Comparison of ENCODE assay signal across 17 cellular contexts in genomic region chr4:46894841-46895240, GRCh38. TPM values are rescaled to one million over a fixed set of nuclear protein-coding genes. Genes with fewer than 3 reads are reported as not detected.
DNase-seq lines count a peak whose midpoint lies in the region; ATAC-seq, FAIRE-seq and TF ChIP-seq lines count a peak whose summit lies in the region.
"Had no signal": no experiment of that assay in that cellular context is flagged by ENCODE, and none has a peak within 500 bp of the region (broad histone marks: within the 10 kb centered on the region; RNA-seq: fewer than 3 reads in every experiment).

No MANE protein-coding gene starts in this region.

- no peak overlapping the region for H3K27ac Mint-ChIP-seq in mesothelial cell of epicardium

- peak; percentile 36 for FAIRE-seq in colon (lab: Jason Lieb, UNC)

- H3K4me3 ChIP-seq in gastrocnemius medialis, result no peak overlapping the region
- H3K4me3 ChIP-seq: SJCRH30 had no signal

- intact Hi-C loops in gastrocnemius medialis (cut with DNase I; ENCODE audit: low total_unique reads), result no loop called here

- peaks cover 19% of the 10 kb centered on the region for H3K27me3 Mint-ChIP-seq in mesothelial cell of epicardium (ENCODE audit: low read depth)

- H3K4me3 Mint-ChIP-seq in mesothelial cell of epicardium, result no peak overlapping the region
- H3K4me3 Mint-ChIP-seq: CD14-positive monocyte had no signal

- no peaks in the 10 kb centered on the region for H3K9me3 Mint-ChIP-seq in mesothelial cell of epicardium

- no peak overlapping the region for H3K27ac ChIP-seq in gastrocnemius medialis
- H3K27ac ChIP-seq: SJCRH30 had no signal

- DNase-seq in NCI-H524 (lab: John Stamatoyannopoulos, UW) (peak; percentile 6 to 15), NCI-H524 treated with DMSO at 0.1 percent for 48 hours (lab: John Stamatoyannopoulos, UW) (no peak), NCI-H2171 treated with DMSO at 0.1 percent for 48 hours (lab: John Stamatoyannopoulos, UW) (peak; percentile 61), gastrocnemius medialis (no peak), mesothelial cell of epicardium (ENCODE audit: low spot score in 2 of 2, unreplicated experiment in 2 of 2) (no peak)
- DNase-seq: DMS79 treated with DMSO at 0.1 percent for 48 hours, GDM1, NCI-H1105, NCI-H187, NCI-H526 treated with DMSO at 0.1 percent for 48 hours, RPMI8226 had no signal

- no peaks in the 10 kb centered on the region for H3K9me3 ChIP-seq in gastrocnemius medialis
- H3K9me3 ChIP-seq: SJCRH30 had no signal

- no peaks in the 10 kb centered on the region for H3K36me3 Mint-ChIP-seq in mesothelial cell of epicardium
- H3K36me3 Mint-ChIP-seq: CD14-positive monocyte had no signal

- no peaks in the 10 kb centered on the region for H3K4me1 ChIP-seq in gastrocnemius medialis
- H3K4me1 ChIP-seq: SJCRH30 had no signal

- no peak for TF ChIP-seq RAD21 in Ishikawa (IDR thresholded peaks at IDR 0.05; ENCODE audit: low read depth)

- ATAC-seq in HG03097 (IDR thresholded peaks at IDR 0.05; ENCODE audit: low FRiP score, unreplicated experiment), result no peak
- ATAC-seq in gastrocnemius medialis, result no peak
- ATAC-seq: HCT116 had no signal

- in situ Hi-C loops in gastrocnemius medialis (cut with MboI; ENCODE audit: low sequenced_read_pairs in 4 of 4), result no loop called here

- H3K4me1 Mint-ChIP-seq in mesothelial cell of epicardium, result no peaks in the 10 kb centered on the region

- no peak for TF ChIP-seq POLR2A in gastrocnemius medialis (IDR thresholded peaks at IDR 0.05)

- no peaks in the 10 kb centered on the region for H3K36me3 ChIP-seq in gastrocnemius medialis
- H3K36me3 ChIP-seq: SJCRH30 had no signal

- no peaks in the 10 kb centered on the region for H3K27me3 ChIP-seq in gastrocnemius medialis
- H3K27me3 ChIP-seq: SJCRH30 had no signal

- TF ChIP-seq EP300 in Ishikawa (IDR thresholded peaks at IDR 0.05; ENCODE audit: borderline replicate concordance), result no peak

- no peak for TF ChIP-seq CTCF in gastrocnemius medialis (IDR thresholded peaks at IDR 0.05 in 4 of 5, conservative IDR thresholded peaks at IDR 0.05 in 1 of 5)
- TF ChIP-seq CTCF in mesothelial cell of epicardium (IDR thresholded peaks at IDR 0.05; ENCODE audit: unreplicated experiment), result no peak

TF ChIP-seq in Ishikawa, 13 proteins besides CTCF, POLR2A, EP300 and RAD21:
- TF ChIP-seq, protein P1, sequence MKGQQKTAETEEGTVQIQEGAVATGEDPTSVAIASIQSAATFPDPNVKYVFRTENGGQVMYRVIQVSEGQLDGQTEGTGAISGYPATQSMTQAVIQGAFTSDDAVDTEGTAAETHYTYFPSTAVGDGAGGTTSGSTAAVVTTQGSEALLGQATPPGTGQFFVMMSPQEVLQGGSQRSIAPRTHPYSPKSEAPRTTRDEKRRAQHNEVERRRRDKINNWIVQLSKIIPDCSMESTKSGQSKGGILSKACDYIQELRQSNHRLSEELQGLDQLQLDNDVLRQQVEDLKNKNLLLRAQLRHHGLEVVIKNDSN (IDR thresholded peaks at IDR 0.05), result no peak
- TF ChIP-seq TAF1 (IDR thresholded peaks at IDR 0.05; ENCODE audit: low read depth), result no peak
- no peak for TF ChIP-seq CEBPB (IDR thresholded peaks at IDR 0.05)
- TF ChIP-seq NFIC (IDR thresholded peaks at IDR 0.05), result 0 out of 2 replicates have a peak, but pooled peaks have one; percentile 16
- no peak for TF ChIP-seq CREB1 (IDR thresholded peaks at IDR 0.05; ENCODE audit: low read depth)
- TF ChIP-seq MAX (IDR thresholded peaks at IDR 0.05), result no peak
- TF ChIP-seq, protein P2, sequence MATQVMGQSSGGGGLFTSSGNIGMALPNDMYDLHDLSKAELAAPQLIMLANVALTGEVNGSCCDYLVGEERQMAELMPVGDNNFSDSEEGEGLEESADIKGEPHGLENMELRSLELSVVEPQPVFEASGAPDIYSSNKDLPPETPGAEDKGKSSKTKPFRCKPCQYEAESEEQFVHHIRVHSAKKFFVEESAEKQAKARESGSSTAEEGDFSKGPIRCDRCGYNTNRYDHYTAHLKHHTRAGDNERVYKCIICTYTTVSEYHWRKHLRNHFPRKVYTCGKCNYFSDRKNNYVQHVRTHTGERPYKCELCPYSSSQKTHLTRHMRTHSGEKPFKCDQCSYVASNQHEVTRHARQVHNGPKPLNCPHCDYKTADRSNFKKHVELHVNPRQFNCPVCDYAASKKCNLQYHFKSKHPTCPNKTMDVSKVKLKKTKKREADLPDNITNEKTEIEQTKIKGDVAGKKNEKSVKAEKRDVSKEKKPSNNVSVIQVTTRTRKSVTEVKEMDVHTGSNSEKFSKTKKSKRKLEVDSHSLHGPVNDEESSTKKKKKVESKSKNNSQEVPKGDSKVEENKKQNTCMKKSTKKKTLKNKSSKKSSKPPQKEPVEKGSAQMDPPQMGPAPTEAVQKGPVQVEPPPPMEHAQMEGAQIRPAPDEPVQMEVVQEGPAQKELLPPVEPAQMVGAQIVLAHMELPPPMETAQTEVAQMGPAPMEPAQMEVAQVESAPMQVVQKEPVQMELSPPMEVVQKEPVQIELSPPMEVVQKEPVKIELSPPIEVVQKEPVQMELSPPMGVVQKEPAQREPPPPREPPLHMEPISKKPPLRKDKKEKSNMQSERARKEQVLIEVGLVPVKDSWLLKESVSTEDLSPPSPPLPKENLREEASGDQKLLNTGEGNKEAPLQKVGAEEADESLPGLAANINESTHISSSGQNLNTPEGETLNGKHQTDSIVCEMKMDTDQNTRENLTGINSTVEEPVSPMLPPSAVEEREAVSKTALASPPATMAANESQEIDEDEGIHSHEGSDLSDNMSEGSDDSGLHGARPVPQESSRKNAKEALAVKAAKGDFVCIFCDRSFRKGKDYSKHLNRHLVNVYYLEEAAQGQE (IDR thresholded peaks at IDR 0.05; ENCODE audit: low read depth), result no peak

RNA-seq across cellular contexts. Expression of gene COX7B2, which starts 14.2 kb away (rescaled TPM):
- total RNA-seq in gastrocnemius medialis (not detected), mesothelial cell of epicardium (not detected in 3 replicates)
- total RNA-seq: SJCRH30 had no signal

Comparison
In these comparisons a context has a peak if more than half of its experiments do, and no peak if none do; other contexts are left out.
1. DNase-seq: peak in NCI-H524 (2 of 2) and NCI-H2171 treated with DMSO at 0.1 percent for 48 hours (single experiment); none in NCI-H524 treated with DMSO at 0.1 percent for 48 hours (single experiment), gastrocnemius medialis (0 of 2) and mesothelial cell of epicardium (0 of 2).